In the genomic region with DNA sequence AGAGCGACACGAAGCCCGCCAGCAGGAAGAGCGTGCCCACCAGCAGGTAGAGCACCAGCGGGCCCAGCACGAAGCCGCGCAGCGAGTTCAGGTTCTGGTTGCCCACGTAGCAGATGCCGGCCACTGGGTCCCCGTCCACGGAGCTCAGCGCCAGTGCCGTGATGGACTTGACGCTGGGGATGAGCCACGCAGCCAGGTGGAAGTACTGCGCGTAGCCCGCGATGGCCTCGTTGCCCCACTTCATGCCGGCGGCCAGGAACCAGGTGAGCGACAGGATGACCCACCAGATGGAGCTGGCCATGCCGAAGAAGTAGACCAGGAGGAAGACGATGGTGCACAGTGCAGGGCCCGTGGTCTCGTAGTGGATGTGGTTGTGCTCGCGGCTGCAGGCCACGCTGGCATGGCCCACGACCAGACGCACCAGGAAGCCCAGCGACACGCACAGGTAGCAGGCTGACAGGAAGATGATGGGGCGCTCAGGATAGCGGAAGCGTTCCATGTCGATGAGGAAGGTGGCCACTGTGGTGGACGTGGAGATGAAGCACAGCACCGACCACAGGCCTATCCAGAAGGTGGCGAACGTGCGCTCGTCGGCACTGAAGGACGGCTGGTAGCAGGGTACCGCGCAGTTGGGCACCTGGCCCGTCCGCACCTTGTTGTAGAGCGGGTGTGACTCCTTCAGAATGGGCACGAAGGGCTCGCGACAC, we compare ENCODE assay signal across 8 cellular contexts. TPM values are rescaled to one million over a fixed set of nuclear protein-coding genes. Genes with fewer than 3 reads are reported as not detected.
DNase-seq lines count a peak whose midpoint lies in the region; ATAC-seq, FAIRE-seq and TF ChIP-seq lines count a peak whose summit lies in the region.

No MANE protein-coding gene starts in this region.

- DNase-seq in NCI-H82 (lab: John Stamatoyannopoulos, UW) (peak; percentile 29), NCI-H82 treated with DMSO at 0.1 percent for 48 hours (lab: John Stamatoyannopoulos, UW; ENCODE audit: unreplicated experiment) (no peak), frontal cortex (ENCODE audit: low spot score in 2 of 2) (peak; percentile 37 to 61), pancreas (peak; percentile 38 to 84 (median 59)), NCI-H146 treated with DMSO at 0.1 percent for 48 hours (lab: John Stamatoyannopoulos, UW; ENCODE audit: unreplicated experiment) (no peak)
- DNase-seq in activated effector memory CD4-positive, alpha-beta T cell treated with anti-CD3 and anti-CD28 coated beads, Interleukin-2, amount 50 U/mL, for 16 hours, result no peak

- H3K27me3 ChIP-seq in pancreas, result no peaks in the 10 kb centered on the region

- TF ChIP-seq CTCF in VCaP (conservative IDR thresholded peaks at IDR 0.05) (peak; percentile 76), pancreas (IDR thresholded peaks at IDR 0.05) (no peak)

- WGBS in pancreas, 2 donors, result 73 to 76% methylated on average over 56 of the region's 56 CpGs

- H3K9me3 ChIP-seq in pancreas, result no peaks in the 10 kb centered on the region

- peak overlapping the region; percentile 91 for H3K27ac ChIP-seq in VCaP
- peak overlapping the region; percentile 83 to 97 (median 90) for H3K27ac ChIP-seq in pancreas

- FAIRE-seq in frontal cortex (lab: Jason Lieb, UNC) (no peak), pancreas (lab: Jason Lieb, UNC) (no peak)

- peaks cover 15 to 51% (median 22%) of the 10 kb centered on the region in 3 donors for H3K4me1 ChIP-seq in pancreas

- H3K36me3 ChIP-seq in pancreas, result peaks cover 0 to 7% (median 0%) of the 10 kb centered on the region in 3 donors

- intact Hi-C loops in pancreas (cut with DNase I), result loop anchor here in 1 of 3 donors (10.0 kb wide), 1 partner anchor 197 kb away; no protein-coding TSS in a partner anchor

- ATAC-seq in pancreas (no peak), GM21576 (IDR thresholded peaks at IDR 0.05; ENCODE audit: unreplicated experiment) (no peak)

- peak overlapping the region; percentile 53 to 90 (median 81) for H3K4me3 ChIP-seq in pancreas

RNA-seq across cellular contexts. Expression of a gene that starts 2.1 kb away (rescaled TPM):
- total RNA-seq in frontal cortex (1.2 TPM), pancreas (10 to 100 TPM; 13.7 to 23.0 (median 15.7) TPM)
- 1 to 10 TPM; 5.3 to 7.2 TPM for polyA plus RNA-seq in pancreas

RNA-seq across cellular contexts. Expression of a gene that starts 56.2 kb away (rescaled TPM):
- total RNA-seq in frontal cortex (51.0 TPM), pancreas (10 to 100 TPM in 4 of 6 donors, 1 to 10 TPM in 2; 8.4 to 12.4 (median 11.9) TPM)
- 1 to 10 TPM; 5.2 to 5.3 TPM for polyA plus RNA-seq in pancreas

Comparison
In these comparisons a context has a peak if more than half of its experiments do, and no peak if none do; other contexts are left out.
1. DNase-seq: peak in NCI-H82 (single experiment), frontal cortex (2 of 2) and pancreas (6 of 6); none in NCI-H82 treated with DMSO at 0.1 percent for 48 hours (single experiment), NCI-H146 treated with DMSO at 0.1 percent for 48 hours (single experiment) and activated effector memory CD4-positive, alpha-beta T cell treated with anti-CD3 and anti-CD28 coated beads, Interleukin-2, amount 50 U/mL, for 16 hours (single experiment).